Comparison of ENCODE assay signal across 29 cellular contexts in genomic region chr6:135608031-135608430, GRCh38.
"Had no signal": no experiment of that assay in that cellular context is flagged by ENCODE, and none has a peak within 500 bp of the region (broad histone marks: within the 10 kb centered on the region; RNA-seq: fewer than 3 reads in every experiment).

No MANE protein-coding gene starts in this region.

- H3K27ac Mint-ChIP-seq: immature natural killer cell; naive thymus-derived CD8-positive, alpha-beta T cell; nephron; stimulated activated naive B cell treated with anti-CD40 and anti-IgM and Interleukin-4, amounts not matched to agents 10 μg/mL and 1 μg/mL and 100 μg/mL, for 72 hours; stimulated activated naive CD8-positive, alpha-beta T cell treated with anti-CD3 and anti-CD28 coated beads, Interleukin-15, Interleukin-2, amounts not matched to agents 100 ng/mL and 50 ng/mL, for 24 hours; type B pancreatic cell had no signal

- H3K27ac ChIP-seq: left lung, lower lobe of right lung, pancreas, prostate gland, skin epidermis, tibial nerve, uterus had no signal

- H3K27me3 Mint-ChIP-seq: naive thymus-derived CD8-positive, alpha-beta T cell; stimulated activated naive B cell treated with anti-CD40 and anti-IgM and Interleukin-4, amounts not matched to agents 10 μg/mL and 1 μg/mL and 100 μg/mL, for 72 hours; type B pancreatic cell had no signal

- H3K36me3 Mint-ChIP-seq: immature natural killer cell; naive thymus-derived CD8-positive, alpha-beta T cell; stimulated activated naive B cell treated with anti-CD40 and anti-IgM and Interleukin-4, amounts not matched to agents 10 μg/mL and 1 μg/mL and 100 μg/mL, for 72 hours; type B pancreatic cell had no signal

- H3K4me3 Mint-ChIP-seq: immature natural killer cell; naive thymus-derived CD8-positive, alpha-beta T cell; nephron; neural crest cell; stimulated activated naive B cell treated with anti-CD40 and anti-IgM and Interleukin-4, amounts not matched to agents 10 μg/mL and 1 μg/mL and 100 μg/mL, for 72 hours; stimulated activated naive CD8-positive, alpha-beta T cell treated with anti-CD3 and anti-CD28 coated beads, Interleukin-15, Interleukin-2, amounts not matched to agents 100 ng/mL and 50 ng/mL, for 24 hours; type B pancreatic cell had no signal

- H3K9me3 Mint-ChIP-seq: immature natural killer cell; naive thymus-derived CD8-positive, alpha-beta T cell; nephron; neural crest cell; stimulated activated naive B cell treated with anti-CD40 and anti-IgM and Interleukin-4, amounts not matched to agents 10 μg/mL and 1 μg/mL and 100 μg/mL, for 72 hours; stimulated activated naive CD8-positive, alpha-beta T cell treated with anti-CD3 and anti-CD28 coated beads, Interleukin-15, Interleukin-2, amounts not matched to agents 100 ng/mL and 50 ng/mL, for 24 hours; type B pancreatic cell had no signal

- DNase-seq: hypothalamus; immature natural killer cell; kidney; left colon; left lung; lower lobe of right lung; mammary epithelial cell; mesenchymal stem cell; naive thymus-derived CD8-positive, alpha-beta T cell; nucleus accumbens; pancreas; posterior cingulate gyrus; retina; right cardiac atrium; stimulated activated CD4-positive, alpha-beta T cell treated with anti-CD3 and anti-CD28 coated beads, Interleukin-12 subunit alpha, Interleukin-12 subunit beta, amount 100 ng/mL, for 4 hours; stimulated activated CD4-positive, alpha-beta T cell treated with anti-CD3 and anti-CD28 coated beads, Interleukin-15, amount 100 ng/mL, for 24 hours; stimulated activated CD4-positive, alpha-beta T cell treated with anti-CD3 and anti-CD28 coated beads, Interleukin-2, amount 100 ng/mL, for 24 hours; stimulated activated CD4-positive, alpha-beta T cell treated with anti-CD3 and anti-CD28 coated beads, Interleukin-4, amount 100 ng/mL, for 1 hour; stimulated activated naive B cell treated with anti-CD40 and anti-IgM and Interleukin-4, amounts not matched to agents 10 μg/mL and 1 μg/mL and 100 μg/mL, for 72 hours; substantia nigra; uterus had no signal

- ATAC-seq: left colon; left lung; lower lobe of right lung; naive thymus-derived CD8-positive, alpha-beta T cell; pancreas; right cardiac atrium; sciatic nerve; stimulated activated naive B cell treated with anti-CD40 and anti-IgM and Interleukin-4, amounts not matched to agents 10 μg/mL and 1 μg/mL and 100 μg/mL, for 72 hours had no signal

- H3K4me1 Mint-ChIP-seq: immature natural killer cell; naive thymus-derived CD8-positive, alpha-beta T cell; neural crest cell had no signal
